ENCODE assay signal across 8 cellular contexts in the genomic region with DNA sequence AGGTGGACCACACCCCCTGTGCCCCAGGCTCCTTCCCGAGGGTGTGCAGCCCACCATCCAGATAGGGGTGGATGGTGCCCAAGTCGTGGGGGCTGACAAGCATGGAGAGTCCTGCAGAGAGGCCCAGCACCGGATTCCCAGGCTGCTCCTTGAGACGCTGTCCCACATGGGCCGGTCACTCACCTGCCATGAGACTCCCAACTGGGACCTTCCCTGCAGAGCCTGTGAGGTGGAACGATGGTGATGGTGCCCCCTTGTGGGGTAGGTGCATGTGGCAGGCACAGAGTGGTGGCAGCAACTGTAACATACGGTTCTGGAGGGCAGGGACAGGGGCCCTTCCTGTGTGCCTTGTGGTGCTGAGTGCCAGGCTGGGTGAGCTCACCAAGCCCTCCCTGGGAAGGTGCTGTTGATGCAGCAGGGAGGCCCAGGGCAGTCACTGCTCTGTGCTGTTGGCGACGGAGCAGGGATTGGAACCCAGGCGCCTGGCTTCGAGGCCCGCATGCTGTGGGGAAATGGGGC. TPM values are rescaled to one million over a fixed set of nuclear protein-coding genes. Genes with fewer than 3 reads are reported as not detected.
DNase-seq lines count a peak whose midpoint lies in the region; ATAC-seq, FAIRE-seq and TF ChIP-seq lines count a peak whose summit lies in the region.

No MANE protein-coding gene starts in this region.

- peak; percentile 93 for ATAC-seq in naive thymus-derived CD4-positive, alpha-beta T cell

- WGBS in endodermal cell (ENCODE audit: insufficient coverage in 1 of 2, insufficient read length in 1 of 2), 2 experiments, result 71% methylated on average over 8 to 12 of the region's 12 CpGs

- no peak overlapping the region for H3K4me3 ChIP-seq in endodermal cell (ENCODE audit: low read length)
- H3K4me3 ChIP-seq in naive thymus-derived CD4-positive, alpha-beta T cell (ENCODE audit: low read length), result no peak overlapping the region

- H3K4me1 Mint-ChIP-seq in activated CD4-positive, alpha-beta memory T cell treated with anti-CD3 and anti-CD28 coated beads for 36 hours (ENCODE audit: low read depth), result peaks cover 17% of the 10 kb centered on the region
- H3K4me1 Mint-ChIP-seq in endodermal cell, result peaks cover 6% of the 10 kb centered on the region
- peaks cover 13 to 40% (median 27%) of the 10 kb centered on the region in 7 donors for H3K4me1 Mint-ChIP-seq in naive thymus-derived CD4-positive, alpha-beta T cell

- H3K36me3 ChIP-seq in endodermal cell (ENCODE audit: control insufficient read depth, insufficient read depth, low read length), result no peaks in the 10 kb centered on the region
- H3K36me3 ChIP-seq in naive thymus-derived CD4-positive, alpha-beta T cell (ENCODE audit: control insufficient read depth in 2 of 3, insufficient read depth in 3 of 3, low read length in 3 of 3), result peaks cover 0 to 7% (median 0%) of the 10 kb centered on the region in 3 experiments

- TF ChIP-seq POLR2A in GM12892 (IDR thresholded peaks at IDR 0.05; ENCODE audit: low read depth, low read length), result no peak

- POLR2A ChIA-PET in activated CD4-positive, alpha-beta memory T cell treated with anti-CD3 and anti-CD28 coated beads for 36 hours (lab: Charles Lee), result interaction anchor here (1.5 kb wide), 1 partner anchor 34 kb away, joined by 6 read pairs; no protein-coding TSS in a partner anchor
- POLR2A ChIA-PET in naive thymus-derived CD4-positive, alpha-beta T cell (lab: Charles Lee), result no interaction called here

- no peaks in the 10 kb centered on the region for H3K27me3 Mint-ChIP-seq in activated CD4-positive, alpha-beta memory T cell treated with anti-CD3 and anti-CD28 coated beads for 36 hours
- no peaks in the 10 kb centered on the region for H3K27me3 Mint-ChIP-seq in endodermal cell (ENCODE audit: insufficient read depth)
- H3K27me3 Mint-ChIP-seq in naive thymus-derived CD4-positive, alpha-beta T cell, result no peaks in the 10 kb centered on the region

- CTCF ChIA-PET in activated CD4-positive, alpha-beta memory T cell treated with anti-CD3 and anti-CD28 coated beads for 36 hours (lab: Charles Lee), result interaction anchor here (0.6 to 2.9 kb wide), 16 partner anchors 8 to 236 kb away, joined by 3 to 20 read pairs (median 4); partner anchors contain the start of genes CLASRP and PPP1R37
- CTCF ChIA-PET in naive thymus-derived CD4-positive, alpha-beta T cell (lab: Charles Lee), result interaction anchor here (0.7 to 2.8 kb wide), 5 partner anchors 11 to 352 kb away, joined by 3 to 17 read pairs (median 3); no protein-coding TSS in a partner anchor

- no peak overlapping the region for H3K27ac Mint-ChIP-seq in activated CD4-positive, alpha-beta memory T cell treated with anti-CD3 and anti-CD28 coated beads for 36 hours
- no peak overlapping the region for H3K27ac Mint-ChIP-seq in endodermal cell
- H3K27ac Mint-ChIP-seq in naive thymus-derived CD4-positive, alpha-beta T cell, result no peak overlapping the region

- no peaks in the 10 kb centered on the region for H3K36me3 Mint-ChIP-seq in activated CD4-positive, alpha-beta memory T cell treated with anti-CD3 and anti-CD28 coated beads for 36 hours
- H3K36me3 Mint-ChIP-seq in endodermal cell (ENCODE audit: low read depth), result no peaks in the 10 kb centered on the region
- H3K36me3 Mint-ChIP-seq in naive thymus-derived CD4-positive, alpha-beta T cell, result no peaks in the 10 kb centered on the region

- intact Hi-C loops in activated CD4-positive, alpha-beta memory T cell treated with anti-CD3 and anti-CD28 coated beads for 36 hours (cut with micrococcal nuclease), result loop anchor here (1.0 kb wide), 1 partner anchor 34 kb away; no protein-coding TSS in a partner anchor
- intact Hi-C loops in naive thymus-derived CD4-positive, alpha-beta T cell (cut with micrococcal nuclease), result loop anchor here (1.0 to 5.0 kb wide), 3 partner anchors 23 to 34 kb away; partner anchors contain the start of gene PPP1R37 (in 2 of the 2)

- TF ChIP-seq CTCF in endodermal cell (conservative IDR thresholded peaks at IDR 0.05), result peak; percentile 93

- H3K27me3 ChIP-seq in endodermal cell (ENCODE audit: control insufficient read depth, insufficient read depth, low read length, poor library complexity, severe bottlenecking), result no peaks in the 10 kb centered on the region
- no peaks in the 10 kb centered on the region for H3K27me3 ChIP-seq in naive thymus-derived CD4-positive, alpha-beta T cell (ENCODE audit: control insufficient read depth in 2 of 2, insufficient read depth in 2 of 2, low read length in 2 of 2)

- peak; percentile 88 for FAIRE-seq in GM12892 (lab: Jason Lieb, UNC)

- H3K9ac ChIP-seq in endodermal cell (ENCODE audit: extremely low read depth, low read length, poor library complexity, severe bottlenecking), result no peak overlapping the region

- H3K4me1 ChIP-seq in endodermal cell (ENCODE audit: control insufficient read depth, insufficient read depth, low read length), result no peaks in the 10 kb centered on the region
- peaks cover 4 to 10% of the 10 kb centered on the region in 2 donors for H3K4me1 ChIP-seq in naive thymus-derived CD4-positive, alpha-beta T cell (ENCODE audit: control insufficient read depth in 2 of 2, insufficient read depth in 2 of 2, low read length in 2 of 2)

- H3K4me3 Mint-ChIP-seq in activated CD4-positive, alpha-beta memory T cell treated with anti-CD3 and anti-CD28 coated beads for 36 hours, result no peak overlapping the region
- H3K4me3 Mint-ChIP-seq in endodermal cell, result no peak overlapping the region
- no peak overlapping the region for H3K4me3 Mint-ChIP-seq in naive thymus-derived CD4-positive, alpha-beta T cell

- peak; percentile 62 for DNase-seq in AG08395 (ENCODE audit: low spot score)
- DNase-seq in GM12892 (ENCODE audit: insufficient read length), result no peak
- peak; percentile 46 for DNase-seq in NCI-H2196 treated with DMSO at 0.1 percent for 48 hours (lab: John Stamatoyannopoulos, UW; ENCODE audit: unreplicated experiment)
- DNase-seq in activated CD4-positive, alpha-beta memory T cell treated with anti-CD3 and anti-CD28 coated beads for 36 hours, result peak; percentile 82
- DNase-seq in endodermal cell, result peak; percentile 97
- peak; percentile 37 to 74 (median 58) for DNase-seq in naive thymus-derived CD4-positive, alpha-beta T cell
- peak; percentile 15 for DNase-seq in stromal cell of bone marrow (ENCODE audit: low read depth)
- DNase-seq in mesenteric fat pad (ENCODE audit: low spot score), result no peak

- no peaks in the 10 kb centered on the region for H3K9me3 ChIP-seq in endodermal cell (ENCODE audit: control insufficient read depth, low read length)
- H3K9me3 ChIP-seq in naive thymus-derived CD4-positive, alpha-beta T cell (ENCODE audit: control insufficient read depth in 2 of 3, low read length in 3 of 3), result no peaks in the 10 kb centered on the region

- no peak overlapping the region for H3K27ac ChIP-seq in endodermal cell (ENCODE audit: low read depth, low read length)
- no peak overlapping the region for H3K27ac ChIP-seq in naive thymus-derived CD4-positive, alpha-beta T cell (ENCODE audit: low read depth, low read length)

- H3K9me3 Mint-ChIP-seq in activated CD4-positive, alpha-beta memory T cell treated with anti-CD3 and anti-CD28 coated beads for 36 hours, result no peaks in the 10 kb centered on the region
- H3K9me3 Mint-ChIP-seq in endodermal cell, result no peaks in the 10 kb centered on the region
- no peaks in the 10 kb centered on the region for H3K9me3 Mint-ChIP-seq in naive thymus-derived CD4-positive, alpha-beta T cell

RNA-seq across cellular contexts. Expression of gene PPP1R37, which starts 33.1 kb away (rescaled TPM):
- 6.2 TPM for polyA plus RNA-seq in GM12892 (2012; ENCODE audit: missing spikeins)
- total RNA-seq in activated CD4-positive, alpha-beta memory T cell treated with anti-CD3 and anti-CD28 coated beads for 36 hours, result 10 to 100 TPM; 12.7 to 13.1 TPM
- total RNA-seq in endodermal cell, result 10 to 100 TPM; 23.6 to 32.5 TPM
- 22.4 TPM for polyA plus RNA-seq in endodermal cell (2013, experiment 1 of 2)
- polyA plus RNA-seq in endodermal cell (2013, experiment 2 of 2), result 20.6 TPM
- total RNA-seq in naive thymus-derived CD4-positive, alpha-beta T cell, result 10 to 100 TPM; 20.0 to 28.3 (median 21.9) TPM
- polyA plus RNA-seq in naive thymus-derived CD4-positive, alpha-beta T cell, result 1 to 10 TPM; 1.4 to 1.5 TPM
- total RNA-seq in mesenteric fat pad, result 22.0 TPM

RNA-seq across cellular contexts. Expression of gene NKPD1, which starts 34.7 kb away (rescaled TPM):
- polyA plus RNA-seq in GM12892 (2012; ENCODE audit: missing spikeins), result 0.11 TPM
- total RNA-seq in activated CD4-positive, alpha-beta memory T cell treated with anti-CD3 and anti-CD28 coated beads for 36 hours, result under 1 TPM; 0.10 to 0.22 TPM
- under 1 TPM; 0.15 to 0.22 TPM for total RNA-seq in endodermal cell
- 0.25 TPM for polyA plus RNA-seq in endodermal cell (2013, experiment 1 of 2)
- polyA plus RNA-seq in endodermal cell (2013, experiment 2 of 2), result 0.21 TPM
- total RNA-seq in naive thymus-derived CD4-positive, alpha-beta T cell, result 1 to 10 TPM in 1 of 5 experiments, under 1 TPM in 4; 0.07 to 1.2 (median 0.73) TPM
- under 1 TPM; 0.41 to 0.60 TPM for polyA plus RNA-seq in naive thymus-derived CD4-positive, alpha-beta T cell
- not detected for total RNA-seq in mesenteric fat pad

RNA-seq across cellular contexts. Expression of gene GEMIN7, which starts 47.0 kb away (rescaled TPM):
- 44.3 TPM for polyA plus RNA-seq in GM12892 (2012; ENCODE audit: missing spikeins)
- 10 to 100 TPM; 29.8 to 30.1 TPM for total RNA-seq in activated CD4-positive, alpha-beta memory T cell treated with anti-CD3 and anti-CD28 coated beads for 36 hours
- total RNA-seq in endodermal cell (10 to 100 TPM; 56.3 to 56.6 TPM), mesenteric fat pad (18.3 TPM)
- polyA plus RNA-seq in endodermal cell (2013, experiment 1 of 2), result 36.7 TPM
- polyA plus RNA-seq in endodermal cell (2013, experiment 2 of 2), result 36.0 TPM
- total RNA-seq in naive thymus-derived CD4-positive, alpha-beta T cell, result 10 to 100 TPM in 4 of 5 experiments, 1 to 10 TPM in 1; 4.9 to 31.6 (median 16.6) TPM
- 10 to 100 TPM; 46.3 to 65.5 TPM for polyA plus RNA-seq in naive thymus-derived CD4-positive, alpha-beta T cell

RNA-seq across cellular contexts. Expression of gene ZNF296, which starts 49.8 kb away (rescaled TPM):
- polyA plus RNA-seq in GM12892 (2012; ENCODE audit: missing spikeins), result 0.68 TPM
- total RNA-seq in activated CD4-positive, alpha-beta memory T cell treated with anti-CD3 and anti-CD28 coated beads for 36 hours, result 1 to 10 TPM; 3.2 to 3.6 TPM
- total RNA-seq in endodermal cell (1 to 10 TPM; 2.1 to 8.5 TPM), mesenteric fat pad (0.61 TPM)
- 1.2 TPM for polyA plus RNA-seq in endodermal cell (2013, experiment 1 of 2)
- 1.1 TPM for polyA plus RNA-seq in endodermal cell (2013, experiment 2 of 2)
- total RNA-seq in naive thymus-derived CD4-positive, alpha-beta T cell, result 1 to 10 TPM in 3 of 5 experiments, under 1 TPM in 2; 0.57 to 3.6 (median 2.2) TPM
- polyA plus RNA-seq in naive thymus-derived CD4-positive, alpha-beta T cell, result 1 to 10 TPM; 1.1 to 1.2 TPM

RNA-seq across cellular contexts. Expression of gene TRAPPC6A, which starts 52.0 kb away (rescaled TPM):
- polyA plus RNA-seq in GM12892 (2012; ENCODE audit: missing spikeins), result 41.1 TPM
- total RNA-seq in activated CD4-positive, alpha-beta memory T cell treated with anti-CD3 and anti-CD28 coated beads for 36 hours, result 10 to 100 TPM; 35.1 to 39.9 TPM
- total RNA-seq in endodermal cell (10 to 100 TPM; 56.6 to 79.1 TPM), mesenteric fat pad (12.3 TPM)
- polyA plus RNA-seq in endodermal cell (2013, experiment 1 of 2), result 35.0 TPM
- polyA plus RNA-seq in endodermal cell (2013, experiment 2 of 2), result 33.3 TPM
- total RNA-seq in naive thymus-derived CD4-positive, alpha-beta T cell, result 10 to 100 TPM; 44.6 to 61.9 (median 53.0) TPM
- 100 to 1,000 TPM; 173 to 174 TPM for polyA plus RNA-seq in naive thymus-derived CD4-positive, alpha-beta T cell

Comparison
In these comparisons a context has a peak if more than half of its experiments do, and no peak if none do; other contexts are left out.
1. DNase-seq: peak in AG08395 (single experiment), NCI-H2196 treated with DMSO at 0.1 percent for 48 hours (single experiment), activated CD4-positive, alpha-beta memory T cell treated with anti-CD3 and anti-CD28 coated beads for 36 hours (single experiment), endodermal cell (single experiment), naive thymus-derived CD4-positive, alpha-beta T cell (9 of 9) and stromal cell of bone marrow (single experiment); none in GM12892 (single experiment) and mesenteric fat pad (single experiment).